Comparison of ENCODE assay signal across 1 cellular context in the genomic region with DNA sequence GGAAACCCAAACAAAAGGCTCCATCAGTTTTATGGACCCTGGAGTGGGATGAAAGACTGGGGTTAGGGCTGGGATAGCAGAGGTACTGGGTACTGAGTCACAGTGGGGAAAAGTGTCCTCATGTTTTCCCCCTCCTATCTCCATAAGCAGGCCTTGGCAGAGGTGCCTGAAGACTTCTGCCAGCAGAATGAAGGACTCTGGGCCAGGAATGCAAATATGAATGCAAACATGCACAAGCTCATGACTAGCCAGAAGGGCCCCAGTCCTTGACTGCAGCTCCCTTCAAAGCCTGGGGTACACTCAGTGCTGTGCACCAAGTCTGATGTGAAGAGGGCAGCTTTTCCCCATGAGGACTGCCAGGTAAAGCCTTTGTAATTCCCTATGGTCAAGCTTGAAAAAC.
TF ChIP-seq lines count a peak whose summit lies in the region.

No MANE protein-coding gene starts in this region.

TF ChIP-seq in H1, 55 proteins besides CTCF, POLR2A, EP300 and RAD21:
- TF ChIP-seq, protein P1, sequence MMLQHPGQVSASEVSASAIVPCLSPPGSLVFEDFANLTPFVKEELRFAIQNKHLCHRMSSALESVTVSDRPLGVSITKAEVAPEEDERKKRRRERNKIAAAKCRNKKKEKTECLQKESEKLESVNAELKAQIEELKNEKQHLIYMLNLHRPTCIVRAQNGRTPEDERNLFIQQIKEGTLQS (IDR thresholded peaks at IDR 0.05; ENCODE audit: insufficient read depth, low read depth, low read length), result no peak
- TF ChIP-seq ZNF274 (IDR thresholded peaks at IDR 0.05; ENCODE audit: borderline replicate concordance, extremely low read depth, low read length), result no peak
- TF ChIP-seq JUND (IDR thresholded peaks at IDR 0.05; ENCODE audit: low read length), result no peak
- no peak for TF ChIP-seq TEAD4 (IDR thresholded peaks at IDR 0.05; ENCODE audit: low read depth, low read length)
